Comparison of ENCODE assay signal across 8 cellular contexts in the genomic region with DNA sequence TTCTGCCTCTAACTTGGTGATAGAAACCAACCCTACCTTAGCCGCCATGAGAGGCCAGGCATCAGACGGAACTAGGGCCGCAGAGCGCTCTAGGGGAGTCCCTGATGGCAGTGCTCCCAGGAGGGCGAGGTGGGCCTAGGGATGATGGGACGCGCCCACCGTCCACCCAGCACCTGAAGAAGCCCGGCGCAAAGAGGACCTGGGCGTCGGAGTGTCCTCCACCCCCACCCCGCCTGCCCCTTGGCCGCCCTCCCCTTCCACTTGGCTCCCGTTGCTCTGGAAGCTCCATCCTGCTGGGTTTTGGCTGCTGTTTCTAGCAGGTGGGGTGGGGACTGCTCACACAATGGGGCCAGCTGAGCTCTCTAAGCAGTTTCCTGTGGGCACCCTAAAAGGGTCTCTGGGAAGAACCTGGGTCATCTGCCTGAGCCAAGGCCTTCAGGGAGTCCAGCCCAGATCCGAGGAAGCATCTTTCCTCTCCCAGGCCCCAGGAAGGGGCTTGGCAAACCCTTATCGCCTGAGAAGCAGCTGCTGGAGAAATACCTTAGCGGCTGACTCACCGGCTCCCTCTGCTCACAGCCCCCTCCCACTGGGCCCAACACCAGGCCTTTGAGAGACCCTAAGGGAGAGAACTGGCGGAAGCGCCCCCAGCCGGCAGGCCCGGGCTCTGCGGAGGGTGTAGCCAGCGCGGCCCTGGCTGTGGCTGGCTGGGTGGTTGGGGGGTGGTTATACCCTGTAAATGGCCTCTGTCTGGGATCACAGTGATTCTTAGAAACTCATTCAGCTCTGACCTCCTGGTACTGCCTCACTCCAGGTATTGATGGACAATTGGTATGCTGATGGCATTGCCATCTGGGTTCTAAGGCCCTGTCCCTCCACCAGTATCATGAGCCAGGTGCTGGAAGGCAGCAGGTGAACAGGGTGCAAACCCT. TPM values are rescaled to one million over a fixed set of nuclear protein-coding genes. Genes with fewer than 3 reads are reported as not detected.
DNase-seq lines count a peak whose midpoint lies in the region; ATAC-seq, FAIRE-seq and TF ChIP-seq lines count a peak whose summit lies in the region.

No MANE protein-coding gene starts in this region.

- H3K4me1 ChIP-seq in HUES48 (ENCODE audit: control insufficient read depth, insufficient read depth, low read length): peaks cover 25% of the 10 kb centered on the region
- H3K4me1 ChIP-seq in keratinocyte (ENCODE audit: control insufficient read depth, extremely low read depth, insufficient read depth, low read length): peaks cover 19% of the 10 kb centered on the region

- peak; percentile 46 to 68 (median 49) for TF ChIP-seq CTCF in keratinocyte (optimal IDR thresholded peaks at IDR 0.05 in 1 of 3, IDR thresholded peaks at IDR 0.05 in 1 of 3, conservative IDR thresholded peaks at IDR 0.05 in 1 of 3; ENCODE audit: extremely low read depth in 1 of 3, insufficient read depth in 2 of 3, low read length in 3 of 3)

- H4K20me1 ChIP-seq in keratinocyte (ENCODE audit: control insufficient read depth, extremely low read depth, insufficient read depth, low read length): no peaks in the 10 kb centered on the region

- H2AFZ ChIP-seq in keratinocyte (ENCODE audit: control insufficient read depth, low read length): no peak overlapping the region

- H3K27ac ChIP-seq in HUES48 (ENCODE audit: low read depth, low read length): peak overlapping the region; percentile 94
- H3K27ac ChIP-seq in keratinocyte (ENCODE audit: control insufficient read depth, insufficient read depth, low read length): no peak overlapping the region

- ATAC-seq in HG02759 (IDR thresholded peaks at IDR 0.05; ENCODE audit: unreplicated experiment) (no peak), HG02642 (IDR thresholded peaks at IDR 0.05; ENCODE audit: poor library complexity, unreplicated experiment) (no peak)

- no peaks in the 10 kb centered on the region for H3K36me3 ChIP-seq in HUES48 (ENCODE audit: control insufficient read depth, insufficient read depth, low read length)
- H3K36me3 ChIP-seq in keratinocyte (ENCODE audit: control insufficient read depth in 2 of 2, extremely low read depth in 1 of 2, insufficient read depth in 2 of 2, low read length in 2 of 2): no peaks in the 10 kb centered on the region

- H3K9ac ChIP-seq in HUES48 (ENCODE audit: low read depth, low read length): no peak overlapping the region
- no peak overlapping the region for H3K9ac ChIP-seq in keratinocyte (ENCODE audit: control insufficient read depth, extremely low read depth, insufficient read depth, low read length)

- H3K27me3 ChIP-seq in HUES48 (ENCODE audit: control insufficient read depth, insufficient read depth, low read length): no peaks in the 10 kb centered on the region
- peaks cover 3% of the 10 kb centered on the region for H3K27me3 ChIP-seq in keratinocyte (ENCODE audit: control insufficient read depth, extremely low read depth, insufficient read depth, low read length)

- no peaks in the 10 kb centered on the region for H3K9me1 ChIP-seq in keratinocyte (ENCODE audit: control insufficient read depth, extremely low read depth, insufficient read depth, low read length)

- dilution Hi-C loops in keratinocyte (cut with MboI; ENCODE audit: extremely low pct_ligation_motif_present, low sequenced_read_pairs): no loop called here

- peak; percentile 72 for DNase-seq in AG20443 (ENCODE audit: low spot score)
- peak; percentile 98 for DNase-seq in astrocyte of the hippocampus (ENCODE audit: low read depth, low spot score)
- DNase-seq in keratinocyte (ENCODE audit: low read depth, low spot score): no peak
- DNase-seq in NCI-H1436 (lab: John Stamatoyannopoulos, UW): no peak
- no peak for DNase-seq in occipital lobe (lab: John Stamatoyannopoulos, UW)

- no peak for FAIRE-seq in keratinocyte (lab: Jason Lieb, UNC)

- H3K9me3 ChIP-seq in HUES48 (ENCODE audit: control insufficient read depth, insufficient read depth, low read length): no peaks in the 10 kb centered on the region
- H3K9me3 ChIP-seq in keratinocyte (ENCODE audit: control insufficient read depth, low read depth, low read length): no peaks in the 10 kb centered on the region

- H3K4me3 ChIP-seq in HUES48 (ENCODE audit: low read depth, low read length) (no peak overlapping the region), keratinocyte (ENCODE audit: control insufficient read depth in 2 of 3, extremely low read depth in 1 of 3, insufficient read depth in 2 of 3, low read depth in 1 of 3, low read length in 3 of 3) (no peak overlapping the region)

- H3K4me2 ChIP-seq in keratinocyte (ENCODE audit: control insufficient read depth, extremely low read depth, insufficient read depth, low read depth, low read length): no peak overlapping the region

- H3K79me2 ChIP-seq in keratinocyte (ENCODE audit: control insufficient read depth, insufficient read depth, low read length): no peaks in the 10 kb centered on the region

RNA-seq across cellular contexts. Expression of a gene that starts 19.3 kb away (rescaled TPM):
- polyA plus RNA-seq in keratinocyte: 0.06 to 0.19 TPM in 2 of 3 replicates, not detected in the other
- 0.65 TPM for polyA plus RNA-seq in keratinocyte (2011; ENCODE audit: low read depth)
- polyA plus RNA-seq in keratinocyte (2011; cell fraction: cytosol; rRNA removed): 0.06 and 0.18 TPM in 2 replicates
- 0.31 TPM in 2 replicates for polyA plus RNA-seq in keratinocyte (2011; cell fraction: nucleus; rRNA removed)
- 0.18 and 0.23 TPM in 2 replicates for polyA plus RNA-seq in keratinocyte (2012; ENCODE audit: low replicate concordance)
- 3.4 TPM in 1 of 3 replicates, not detected in the others for polyA minus RNA-seq in keratinocyte
- 1.9 TPM for polyA minus RNA-seq in keratinocyte (2011; cell fraction: cytosol; rRNA and poly(A)+ RNA removed)
- 0.70 TPM in 1 of 2 replicates, not detected in the other for polyA minus RNA-seq in keratinocyte (2011; cell fraction: nucleus; rRNA and poly(A)+ RNA removed)
- 1.2 TPM for total RNA-seq in occipital lobe

RNA-seq across cellular contexts. Expression of a gene that starts 50.5 kb away (rescaled TPM):
- polyA plus RNA-seq in keratinocyte: 23.3 to 43.9 TPM (median 39.1 TPM) in 3 replicates
- 31.5 TPM for polyA plus RNA-seq in keratinocyte (2011; ENCODE audit: low read depth)
- 22.4 and 46.3 TPM in 2 replicates for polyA plus RNA-seq in keratinocyte (2011; cell fraction: cytosol; rRNA removed)
- polyA plus RNA-seq in keratinocyte (2011; cell fraction: nucleus; rRNA removed): 69.8 and 91.7 TPM in 2 replicates
- polyA plus RNA-seq in keratinocyte (2012; ENCODE audit: low replicate concordance): 25.8 and 54.2 TPM in 2 replicates
- 40.2 to 144 TPM (median 43.0 TPM) in 3 replicates for polyA minus RNA-seq in keratinocyte
- 107 TPM for polyA minus RNA-seq in keratinocyte (2011; cell fraction: cytosol; rRNA and poly(A)+ RNA removed)
- polyA minus RNA-seq in keratinocyte (2011; cell fraction: nucleus; rRNA and poly(A)+ RNA removed): 46.5 and 51.3 TPM in 2 replicates
- total RNA-seq in occipital lobe: 33.5 TPM

Comparison
In these comparisons a context has a peak if more than half of its experiments do, and no peak if none do; other contexts are left out.
1. DNase-seq: peak in AG20443 (single experiment) and astrocyte of the hippocampus (single experiment); none in keratinocyte (single experiment), NCI-H1436 (single experiment) and occipital lobe (single experiment).